8 cellular contexts compared by ENCODE assay signal in the genomic region with DNA sequence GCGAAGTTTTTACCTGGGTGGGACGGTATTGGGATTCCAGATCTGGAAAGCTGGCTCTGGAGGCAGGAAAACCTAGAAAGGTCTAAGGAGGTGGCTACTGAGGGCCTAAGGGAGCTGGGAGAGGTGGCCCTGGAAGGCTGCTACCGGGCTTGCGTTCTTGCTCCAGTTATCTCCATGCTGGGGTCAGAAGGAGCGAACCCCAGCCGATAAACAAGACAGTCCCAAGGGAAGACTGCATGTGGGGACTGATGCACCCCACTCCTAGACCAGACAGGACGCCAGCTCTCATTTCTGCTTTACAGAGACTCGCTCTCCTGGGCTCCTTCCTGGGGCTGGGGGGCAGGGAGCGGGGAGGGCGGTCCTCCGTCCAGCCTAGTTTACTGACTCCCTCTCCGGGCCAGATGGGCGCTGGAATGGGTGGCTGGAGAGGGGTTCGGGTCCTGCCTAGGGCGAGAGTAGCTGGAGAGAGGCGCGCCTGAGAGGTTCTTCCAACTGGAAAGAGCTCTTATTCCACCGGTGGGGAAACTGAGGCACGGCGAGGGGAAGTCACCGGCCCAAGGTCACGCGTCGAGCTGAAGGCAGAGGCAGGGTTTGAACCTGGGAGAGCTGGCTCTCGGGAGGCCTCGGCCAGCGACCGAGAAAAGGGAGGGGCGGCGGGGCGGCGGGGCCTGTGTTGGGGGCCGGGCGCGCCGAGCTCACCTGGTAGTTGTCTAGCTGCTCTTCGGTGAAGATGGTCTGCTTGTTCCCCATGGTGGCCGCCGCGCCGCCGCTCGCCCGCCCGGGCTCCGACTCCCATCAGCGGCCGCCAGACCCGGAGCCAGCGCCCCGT.
DNase-seq lines count a peak whose midpoint lies in the region; ATAC-seq lines count a peak whose summit lies in the region.

No MANE protein-coding gene starts in this region.

- H3K36me3 ChIP-seq in iPS DF 6.9 (ENCODE audit: control insufficient read depth, insufficient read depth, low read length) = no peaks in the 10 kb centered on the region

- H3K9me3 ChIP-seq in iPS DF 6.9 (ENCODE audit: control insufficient read depth, insufficient read depth, low read length) = no peaks in the 10 kb centered on the region

- no peak overlapping the region for H3K27ac ChIP-seq in iPS DF 6.9 (ENCODE audit: low read length)

- DNase-seq in NCI-H1417 (lab: John Stamatoyannopoulos, UW) (peak; percentile 26 to 61 (median 49)), NCI-H1417 treated with DMSO at 0.1 percent for 48 hours (lab: John Stamatoyannopoulos, UW) (no peak), iPS DF 6.9 (ENCODE audit: low read depth, low spot score) (no peak), medulla oblongata (ENCODE audit: extremely low spot score) (no peak), DMS79 treated with DMSO at 0.1 percent for 48 hours (lab: John Stamatoyannopoulos, UW) (no peak)
- peak; percentile 60 for DNase-seq in stimulated activated CD8-positive, alpha-beta memory T cell treated with anti-CD3 and anti-CD28 coated beads, Interleukin-4, amount 100 ng/mL, for 48 hours

- no CpG with 5 or more reads among the region's 51 CpGs for WGBS in iPS DF 6.9 (ENCODE audit: insufficient coverage, insufficient read length)

- peak overlapping the region; percentile 67; the same call in 1 of the 2 replicates for H3K4me3 ChIP-seq in iPS DF 6.9 (ENCODE audit: low read length)

- ATAC-seq in HG02678 (IDR thresholded peaks at IDR 0.05; ENCODE audit: unreplicated experiment) = peak; percentile 42
- peak; percentile 21 to 55 for ATAC-seq in activated CD4-positive, CD25-positive, alpha-beta regulatory T cell treated with anti-CD3 and anti-CD28 coated beads, Interleukin-2, amount 50 U/mL, for 24 hours

- peaks cover 9% of the 10 kb centered on the region for H3K4me1 ChIP-seq in iPS DF 6.9 (ENCODE audit: control insufficient read depth, insufficient read depth, low read length)

- H3K27me3 ChIP-seq in iPS DF 6.9 (ENCODE audit: control insufficient read depth, insufficient read depth, low read length) = no peaks in the 10 kb centered on the region

Comparison
In these comparisons a context has a peak if more than half of its experiments do, and no peak if none do; other contexts are left out.
1. DNase-seq: peak in NCI-H1417 (3 of 3) and stimulated activated CD8-positive, alpha-beta memory T cell treated with anti-CD3 and anti-CD28 coated beads, Interleukin-4, amount 100 ng/mL, for 48 hours (single experiment); none in NCI-H1417 treated with DMSO at 0.1 percent for 48 hours (single experiment), iPS DF 6.9 (single experiment), medulla oblongata (single experiment) and DMS79 treated with DMSO at 0.1 percent for 48 hours (single experiment).